ENCODE assay signal across 6 cellular contexts in the genomic region with DNA sequence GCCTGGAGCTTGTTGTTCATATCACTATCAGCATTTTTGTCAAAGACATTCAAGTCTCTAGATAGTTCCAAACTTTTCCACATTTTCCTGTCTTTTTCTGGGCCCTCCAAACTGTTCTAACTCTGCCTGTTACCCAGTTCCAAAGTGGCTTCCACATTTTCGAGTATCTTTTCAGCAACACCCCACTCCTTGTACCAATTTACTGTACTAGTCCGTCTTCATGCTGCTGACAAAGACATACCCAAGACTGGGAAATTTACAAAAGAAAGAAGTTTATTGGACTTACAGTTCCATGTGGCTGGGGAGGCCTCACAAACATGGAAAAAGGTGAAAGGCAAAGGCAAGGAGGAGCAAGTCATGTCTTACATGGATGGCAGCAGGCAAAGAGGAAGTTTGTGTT.
A peak's percentile ranks its signal among the peaks of the same experiment; 100 is the strongest.
DNase-seq lines count a peak whose midpoint lies in the region; ATAC-seq, FAIRE-seq and TF ChIP-seq lines count a peak whose summit lies in the region.
"Not testable (repeated sequence)": the region's sequence is repeated elsewhere in the genome, so short reads cannot be mapped to it uniquely, and the experiment has no call there.

No MANE protein-coding gene starts in this region.

- H3K27me3 Mint-ChIP-seq in chondrocyte (ENCODE audit: low read depth); endodermal cell (ENCODE audit: insufficient read depth); progenitor cell of endocrine pancreas: not testable (repeated sequence)

- TF ChIP-seq RAD21 in K562 (CRISPR knock-in tag; conservative IDR thresholded peaks at IDR 0.05 in 1 of 2, IDR thresholded peaks at IDR 0.05 in 1 of 2): not testable (repeated sequence)

- not testable (repeated sequence) for H4K20me1 ChIP-seq in K562 (replicated peaks; ENCODE audit: control insufficient read depth, insufficient read depth, low read length)

- not testable (repeated sequence) for TF ChIP-seq POLR2A in K562 (conservative IDR thresholded peaks at IDR 0.05)

- not testable (repeated sequence) for TF ChIP-seq CTCF in HEK293 (tag by site-specific recombination; IDR thresholded peaks at IDR 0.05); K562 (IDR thresholded peaks at IDR 0.05 in 2 of 3, conservative IDR thresholded peaks at IDR 0.05 in 1 of 3; ENCODE audit: insufficient read depth in 2 of 3, low read depth in 1 of 3, low read length in 3 of 3); chondrocyte (IDR thresholded peaks at IDR 0.05); endodermal cell (conservative IDR thresholded peaks at IDR 0.05); progenitor cell of endocrine pancreas (IDR thresholded peaks at IDR 0.05; ENCODE audit: unreplicated experiment)

- not testable (repeated sequence) for H3K27ac ChIP-seq in HEK293 (ENCODE audit: extremely low read depth, low read depth, low read length); K562 (ENCODE audit: extremely low read depth, low read depth, low read length); endodermal cell (ENCODE audit: low read depth, low read length)

- H3K4me2 ChIP-seq in K562 (ENCODE audit: insufficient read depth, low read length): not testable (repeated sequence)

- not testable (repeated sequence) for H3K4me3 ChIP-seq in HEK293 (ENCODE audit: low read depth, low read length); K562
- H3K4me3 ChIP-seq in endodermal cell (ENCODE audit: low read length): peak overlapping the region; percentile 50

- in situ Hi-C loops in K562 (cut with MboI): not testable (repeated sequence)

- peaks cover 30% of the 10 kb centered on the region for H3K9me3 Mint-ChIP-seq in chondrocyte (ENCODE audit: low read depth)
- H3K9me3 Mint-ChIP-seq in endodermal cell: peaks cover 36% of the 10 kb centered on the region
- peaks cover 40% of the 10 kb centered on the region for H3K9me3 Mint-ChIP-seq in progenitor cell of endocrine pancreas (ENCODE audit: low read depth)

- CTCF ChIA-PET in HEK293 (lab: Yijun Ruan, JAX); K562 (lab: Yijun Ruan, JAX; ENCODE audit: low intra/inter-chr PET ratio): not testable (repeated sequence)

- ATAC-seq in K562: not testable (repeated sequence)

- not testable (repeated sequence) for H3K4me3 Mint-ChIP-seq in chondrocyte (ENCODE audit: unreplicated experiment); endodermal cell; progenitor cell of endocrine pancreas (ENCODE audit: low read depth)

- H3K4me1 Mint-ChIP-seq in chondrocyte (ENCODE audit: low read depth); progenitor cell of endocrine pancreas (ENCODE audit: low read depth): not testable (repeated sequence)
- peaks cover 12% of the 10 kb centered on the region for H3K4me1 Mint-ChIP-seq in endodermal cell

- not testable (repeated sequence) for DNase-seq in HTR-8/SVneo (ENCODE audit: insufficient read length, low spot score); K562 (ENCODE audit: extremely low read depth in 1 of 4, low spot score in 3 of 4); chondrocyte (ENCODE audit: low spot score); endodermal cell; progenitor cell of endocrine pancreas (ENCODE audit: low spot score, unreplicated experiment)

- WGBS in K562 (ENCODE audit: insufficient coverage, low coverage, missing lambda C conversion rate): 0% methylated on average over 2 of the region's 2 CpGs
- WGBS in endodermal cell (ENCODE audit: insufficient coverage in 1 of 2, insufficient read length in 1 of 2), 2 experiments: 89 to 92% methylated on average over 2 of the region's 2 CpGs

- H3K79me2 ChIP-seq in K562 (ENCODE audit: control insufficient read depth, insufficient read depth, low read length): not testable (repeated sequence)

- H3K9me1 ChIP-seq in K562 (ENCODE audit: control insufficient read depth, insufficient read depth, low read length): not testable (repeated sequence)

- not testable (repeated sequence) for H3K4me1 ChIP-seq in HEK293 (ENCODE audit: control insufficient read depth, insufficient read depth, low read length); K562 (replicated peaks in 1 of 2; ENCODE audit: control insufficient read depth in 2 of 2, insufficient read depth in 2 of 2, low read length in 2 of 2); endodermal cell (ENCODE audit: control insufficient read depth, insufficient read depth, low read length)

- POLR2A ChIA-PET in HEK293 (lab: Yijun Ruan, JAX); K562 (lab: Yijun Ruan, JAX): not testable (repeated sequence)

- not testable (repeated sequence) for H3K9ac ChIP-seq in K562 (ENCODE audit: insufficient read depth in 1 of 2, low read depth in 2 of 2, low read length in 2 of 2); endodermal cell (ENCODE audit: extremely low read depth, low read length, poor library complexity, severe bottlenecking)

- not testable (repeated sequence) for H3K36me3 Mint-ChIP-seq in chondrocyte (ENCODE audit: low read depth); endodermal cell (ENCODE audit: low read depth); progenitor cell of endocrine pancreas (ENCODE audit: insufficient read depth)

- BruUV-seq in K562 (replicated peaks; lab: Mats Ljungman, UMichigan): not testable (repeated sequence)

- H3K9me3 ChIP-seq in HEK293 (ENCODE audit: control insufficient read depth, insufficient read depth, low read depth, low read length); K562 (replicated peaks; ENCODE audit: control insufficient read depth, insufficient read depth, low read depth, low read length): not testable (repeated sequence)
- H3K9me3 ChIP-seq in endodermal cell (ENCODE audit: control insufficient read depth, low read length): peaks cover 35% of the 10 kb centered on the region

- TF ChIP-seq EP300 in K562 (IDR thresholded peaks at IDR 0.05; ENCODE audit: low read length): not testable (repeated sequence)

- peak; percentile 16 for FAIRE-seq in HTR-8/SVneo (lab: Jason Lieb, UNC)
- FAIRE-seq in K562 (lab: Jason Lieb, UNC): not testable (repeated sequence)

- not testable (repeated sequence) for H3K27me3 ChIP-seq in K562 (ENCODE audit: control insufficient read depth in 2 of 2, insufficient read depth in 2 of 2, low read length in 2 of 2); endodermal cell (ENCODE audit: control insufficient read depth, insufficient read depth, low read length, poor library complexity, severe bottlenecking)

- H3K27ac Mint-ChIP-seq in chondrocyte (ENCODE audit: unreplicated experiment): peak overlapping the region; percentile 39
- not testable (repeated sequence) for H3K27ac Mint-ChIP-seq in endodermal cell
- H3K27ac Mint-ChIP-seq in progenitor cell of endocrine pancreas: peak overlapping the region; percentile 54

- intact Hi-C loops in K562 (cut with micrococcal nuclease): not testable (repeated sequence)

- not testable (repeated sequence) for H3K36me3 ChIP-seq in HEK293 (ENCODE audit: control insufficient read depth in 2 of 2, insufficient read depth in 1 of 2, low read length in 2 of 2); K562 (ENCODE audit: control insufficient read depth, insufficient read depth, low read length); endodermal cell (ENCODE audit: control insufficient read depth, insufficient read depth, low read length)

- H2AFZ ChIP-seq in K562 (ENCODE audit: low read depth, low read length): not testable (repeated sequence)

TF ChIP-seq in HEK293, 187 proteins besides CTCF, POLR2A, EP300 and RAD21:
- TF ChIP-seq SETDB1 (IDR thresholded peaks at IDR 0.05; ENCODE audit: insufficient read length, low read length): peak; percentile 23
- peak; percentile 70 for TF ChIP-seq ZNF707 (tag by site-specific recombination; IDR thresholded peaks at IDR 0.05)

TF ChIP-seq in K562, 482 proteins besides CTCF, POLR2A, EP300 and RAD21:
- peak; percentile 89 for TF ChIP-seq ZNF431 (CRISPR knock-in tag; IDR thresholded peaks at IDR 0.05)
- TF ChIP-seq ZNF707 (CRISPR knock-in tag; conservative IDR thresholded peaks at IDR 0.05): peak; percentile 88
